In the genomic region with DNA sequence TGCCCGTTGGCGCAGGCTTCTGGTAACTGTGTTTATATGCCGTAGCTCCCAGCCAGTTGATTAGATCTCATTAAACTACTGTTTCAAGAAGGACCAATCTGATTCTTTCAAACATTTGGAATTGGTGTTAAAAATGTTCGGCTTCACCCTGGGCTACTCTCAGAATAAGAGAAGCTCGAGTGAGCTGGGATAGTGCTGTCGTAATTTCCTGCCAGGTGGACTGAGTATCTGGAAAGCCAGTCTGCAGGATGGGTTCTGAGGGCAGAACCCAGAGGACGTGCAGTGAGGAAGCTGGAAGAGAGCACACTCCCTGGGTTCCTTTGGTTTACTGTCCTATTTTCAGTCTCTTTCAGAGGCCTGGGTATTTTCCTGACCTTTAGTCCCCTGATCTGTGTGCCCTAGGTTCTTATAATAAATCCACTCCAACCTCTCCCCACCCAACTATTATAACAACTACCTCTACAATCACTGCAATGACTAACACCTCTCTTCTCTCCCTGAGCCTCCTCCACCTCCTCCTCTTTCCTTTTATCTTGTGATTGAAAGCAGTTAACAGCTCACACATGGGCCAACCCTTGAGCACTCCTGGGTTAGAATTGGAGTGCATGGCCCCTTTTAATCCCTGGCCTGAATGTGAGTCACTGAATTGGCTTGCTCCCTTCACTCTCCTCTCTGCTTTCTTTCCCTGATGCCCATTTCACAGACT, we compare ENCODE assay signal across 12 cellular contexts.
DNase-seq lines count a peak whose midpoint lies in the region; TF ChIP-seq lines count a peak whose summit lies in the region.
"Had no signal": no experiment of that assay in that cellular context is flagged by ENCODE, and none has a peak within 500 bp of the region (broad histone marks: within the 10 kb centered on the region; RNA-seq: fewer than 3 reads in every experiment).

No MANE protein-coding gene starts in this region.

- no peaks in the 10 kb centered on the region for H3K9me3 ChIP-seq in Caco-2
- H3K9me3 ChIP-seq in mesenchymal stem cell (ENCODE audit: control insufficient read depth, low read length), result no peaks in the 10 kb centered on the region

- H3K36me3 ChIP-seq in Caco-2 (ENCODE audit: control insufficient read depth, insufficient read depth, low read length), result no peaks in the 10 kb centered on the region
- H3K36me3 ChIP-seq in mesenchymal stem cell (ENCODE audit: control insufficient read depth in 1 of 2, insufficient read depth in 2 of 2, low read depth in 1 of 2, low read length in 2 of 2), result peaks cover 0 to 3% of the 10 kb centered on the region in 2 experiments

- no TSS peak for BruUV-seq in Caco-2 (replicated peaks; lab: Mats Ljungman, UMichigan)

- no peak overlapping the region for H2BK15ac ChIP-seq in mesenchymal stem cell (ENCODE audit: low read depth, poor library complexity, severe bottlenecking)

- no peak overlapping the region for H2BK5ac ChIP-seq in mesenchymal stem cell (ENCODE audit: low read depth, low read length, poor library complexity, severe bottlenecking)

- H3K14ac ChIP-seq in mesenchymal stem cell (ENCODE audit: low read length in 2 of 2), result no peak overlapping the region

- H3K4me3 Mint-ChIP-seq in Caco-2 (ENCODE audit: unreplicated experiment), result no peak overlapping the region
- H3K4me3 Mint-ChIP-seq: T-helper 17 cell had no signal

- no peak overlapping the region for H3K4ac ChIP-seq in mesenchymal stem cell (ENCODE audit: low read depth in 1 of 2, low read length in 2 of 2)

- H3K4me1 Mint-ChIP-seq in Caco-2 (ENCODE audit: low read depth, unreplicated experiment), result peaks cover 7% of the 10 kb centered on the region

- H3K18ac ChIP-seq in mesenchymal stem cell (ENCODE audit: low read depth in 1 of 2, low read length in 2 of 2), result no peak overlapping the region

- H3K9ac ChIP-seq in mesenchymal stem cell (ENCODE audit: low read length), result no peak overlapping the region

- POLR2A ChIA-PET in Caco-2 (lab: Charles Lee), result no interaction called here

- peaks cover 6% of the 10 kb centered on the region for H3K9me3 Mint-ChIP-seq in Caco-2 (ENCODE audit: unreplicated experiment)

- peaks cover 2% of the 10 kb centered on the region for H3K79me1 ChIP-seq in mesenchymal stem cell (replicated peaks; ENCODE audit: low read length, poor library complexity, severe bottlenecking)

- H2BK12ac ChIP-seq in mesenchymal stem cell (ENCODE audit: low read length in 2 of 2), result no peak overlapping the region

- H2AK5ac ChIP-seq in mesenchymal stem cell (ENCODE audit: low read length, severe bottlenecking), result peak overlapping the region; percentile 54

- no peak overlapping the region for H2AFZ ChIP-seq in mesenchymal stem cell (ENCODE audit: low read depth, low read length)

- H3K27me3 ChIP-seq in Caco-2 (replicated peaks; ENCODE audit: control insufficient read depth, insufficient read depth, low read length) (no peaks in the 10 kb centered on the region), mesenchymal stem cell (ENCODE audit: control insufficient read depth in 1 of 2, insufficient read depth in 1 of 2, low read length in 2 of 2) (no peaks in the 10 kb centered on the region)

- DNase-seq in Caco-2 (no peak), HT-29 (ENCODE audit: low spot score) (peak; percentile 40), caudate nucleus (lab: John Stamatoyannopoulos, UW) (peak in 8 of 61 donors; percentile 8 to 74 (median 35)), mesenchymal stem cell (no peak), NCI-H2171 treated with DMSO at 0.1 percent for 48 hours (lab: John Stamatoyannopoulos, UW) (no peak), foreskin melanocyte (no peak), dedifferentiated amniotic fluid mesenchymal stem cell (ENCODE audit: extremely low spot score) (no peak)
- no peak for DNase-seq in stimulated activated CD4-positive, alpha-beta T cell treated with anti-CD3 and anti-CD28 coated beads, Interleukin-15, amount 100 ng/mL, for 24 hours
- DNase-seq: GOT3, left ventricle myocardium superior, NCI-H2107, T-helper 17 cell had no signal

- intact Hi-C loops in Caco-2 (cut with micrococcal nuclease; ENCODE audit: unreplicated experiment), result no loop called here

- H3K27me3 Mint-ChIP-seq in Caco-2 (ENCODE audit: insufficient read depth, unreplicated experiment), result no peaks in the 10 kb centered on the region
- H3K27me3 Mint-ChIP-seq: T-helper 17 cell had no signal

- no peak overlapping the region for H4K91ac ChIP-seq in mesenchymal stem cell (ENCODE audit: low read length)

- CTCF ChIA-PET in Caco-2 (lab: Charles Lee), result no interaction called here

- H3K4me2 ChIP-seq in mesenchymal stem cell (ENCODE audit: low read length, poor library complexity, severe bottlenecking), result no peak overlapping the region

- no peak overlapping the region for H2BK120ac ChIP-seq in mesenchymal stem cell (ENCODE audit: low read depth, low read length)

- no peaks in the 10 kb centered on the region for H3K4me1 ChIP-seq in Caco-2
- peaks cover 17% of the 10 kb centered on the region for H3K4me1 ChIP-seq in mesenchymal stem cell (ENCODE audit: control insufficient read depth, insufficient read depth, low read depth, low read length)

- H3K23ac ChIP-seq in mesenchymal stem cell (ENCODE audit: low read length in 2 of 2), result no peak overlapping the region

- H3K4me3 ChIP-seq in Caco-2 (ENCODE audit: low read depth, low read length) (no peak overlapping the region), mesenchymal stem cell (ENCODE audit: insufficient read depth in 1 of 2, low read depth in 1 of 2, low read length in 2 of 2) (no peak overlapping the region)

- H3K36me3 Mint-ChIP-seq in Caco-2 (ENCODE audit: insufficient read depth, unreplicated experiment), result no peaks in the 10 kb centered on the region

- H3K27ac ChIP-seq in caudate nucleus (ENCODE audit: low read depth, low read length), result peak overlapping the region; percentile 65
- no peak overlapping the region for H3K27ac ChIP-seq in mesenchymal stem cell (ENCODE audit: low read length, poor library complexity, severe bottlenecking)

- TF ChIP-seq CTCF in Caco-2 (IDR thresholded peaks at IDR 0.05; ENCODE audit: insufficient read depth in 1 of 2, low read depth in 1 of 2, low read length in 1 of 2, severe bottlenecking in 1 of 2, unreplicated experiment in 1 of 2), result no peak

- no peak overlapping the region for H4K8ac ChIP-seq in mesenchymal stem cell (ENCODE audit: low read length)

- WGBS in mesenchymal stem cell, result 67% methylated on average over 7 of the region's 7 CpGs

- H3K27ac Mint-ChIP-seq in Caco-2 (ENCODE audit: unreplicated experiment), result peak overlapping the region; percentile 23
- H3K27ac Mint-ChIP-seq: T-helper 17 cell had no signal
